ENCODE assay signal across 1 cellular context in the genomic region with DNA sequence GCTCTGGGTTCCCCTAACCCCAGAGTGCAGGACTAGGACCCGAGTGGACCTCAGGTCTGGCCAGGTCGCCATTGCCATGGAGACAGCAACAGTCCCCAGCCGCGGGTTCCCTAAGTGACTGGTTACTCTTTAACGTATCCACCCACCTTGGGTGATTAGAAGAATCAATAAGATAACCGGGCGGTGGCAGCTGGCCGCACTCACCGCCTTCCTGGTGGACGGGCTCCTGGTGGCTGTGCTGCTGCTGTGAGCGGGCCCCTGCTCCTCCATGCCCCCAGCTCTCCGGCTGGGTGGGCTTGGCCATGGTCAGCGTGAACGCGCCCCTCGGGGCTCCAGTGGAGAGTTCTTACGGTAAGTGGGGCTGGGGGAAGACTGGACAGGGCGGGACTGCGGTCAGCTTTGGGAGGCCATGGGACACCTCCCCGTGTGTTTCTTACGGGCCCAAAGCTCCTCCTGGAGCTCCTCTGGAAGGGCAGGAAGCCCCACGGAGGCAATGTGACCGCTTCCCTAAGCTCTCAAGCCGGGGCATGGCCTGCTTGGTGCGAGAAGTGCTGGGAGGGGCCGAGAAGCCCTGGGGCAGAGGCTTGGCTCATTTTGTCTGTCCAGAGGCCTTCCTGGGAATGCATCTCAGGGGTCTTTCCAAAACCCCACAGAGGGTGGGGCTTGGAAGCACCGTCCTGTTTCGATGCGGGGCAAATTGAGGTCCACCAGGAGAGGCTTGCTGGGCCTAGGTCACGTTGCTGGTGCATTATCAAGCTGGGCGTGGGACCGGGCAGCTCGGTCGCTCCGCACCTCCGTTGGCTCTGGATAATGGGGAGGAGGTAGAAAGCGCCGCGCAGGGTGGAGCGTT.
TF ChIP-seq lines count a peak whose summit lies in the region.

A gene (plus strand): TSS at position 197 of the 850 bp plus-strand sequence. CDS start 106 bp downstream, at position 303.

TF ChIP-seq in liver, 16 proteins besides CTCF, POLR2A, EP300 and RAD21 (continued from another document):
- TF ChIP-seq, protein P1, sequence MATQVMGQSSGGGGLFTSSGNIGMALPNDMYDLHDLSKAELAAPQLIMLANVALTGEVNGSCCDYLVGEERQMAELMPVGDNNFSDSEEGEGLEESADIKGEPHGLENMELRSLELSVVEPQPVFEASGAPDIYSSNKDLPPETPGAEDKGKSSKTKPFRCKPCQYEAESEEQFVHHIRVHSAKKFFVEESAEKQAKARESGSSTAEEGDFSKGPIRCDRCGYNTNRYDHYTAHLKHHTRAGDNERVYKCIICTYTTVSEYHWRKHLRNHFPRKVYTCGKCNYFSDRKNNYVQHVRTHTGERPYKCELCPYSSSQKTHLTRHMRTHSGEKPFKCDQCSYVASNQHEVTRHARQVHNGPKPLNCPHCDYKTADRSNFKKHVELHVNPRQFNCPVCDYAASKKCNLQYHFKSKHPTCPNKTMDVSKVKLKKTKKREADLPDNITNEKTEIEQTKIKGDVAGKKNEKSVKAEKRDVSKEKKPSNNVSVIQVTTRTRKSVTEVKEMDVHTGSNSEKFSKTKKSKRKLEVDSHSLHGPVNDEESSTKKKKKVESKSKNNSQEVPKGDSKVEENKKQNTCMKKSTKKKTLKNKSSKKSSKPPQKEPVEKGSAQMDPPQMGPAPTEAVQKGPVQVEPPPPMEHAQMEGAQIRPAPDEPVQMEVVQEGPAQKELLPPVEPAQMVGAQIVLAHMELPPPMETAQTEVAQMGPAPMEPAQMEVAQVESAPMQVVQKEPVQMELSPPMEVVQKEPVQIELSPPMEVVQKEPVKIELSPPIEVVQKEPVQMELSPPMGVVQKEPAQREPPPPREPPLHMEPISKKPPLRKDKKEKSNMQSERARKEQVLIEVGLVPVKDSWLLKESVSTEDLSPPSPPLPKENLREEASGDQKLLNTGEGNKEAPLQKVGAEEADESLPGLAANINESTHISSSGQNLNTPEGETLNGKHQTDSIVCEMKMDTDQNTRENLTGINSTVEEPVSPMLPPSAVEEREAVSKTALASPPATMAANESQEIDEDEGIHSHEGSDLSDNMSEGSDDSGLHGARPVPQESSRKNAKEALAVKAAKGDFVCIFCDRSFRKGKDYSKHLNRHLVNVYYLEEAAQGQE (IDR thresholded peaks at IDR 0.05): peak; percentile 40
- TF ChIP-seq RXRA (IDR thresholded peaks at IDR 0.05): peak; percentile 13 to 33
- no peak for TF ChIP-seq GABPA (IDR thresholded peaks at IDR 0.05 in 1 of 2, conservative IDR thresholded peaks at IDR 0.05 in 1 of 2)
- peak in 1 of 2 donors; percentile 48 for TF ChIP-seq HNF4A (conservative IDR thresholded peaks at IDR 0.05)
- TF ChIP-seq, protein P2, sequence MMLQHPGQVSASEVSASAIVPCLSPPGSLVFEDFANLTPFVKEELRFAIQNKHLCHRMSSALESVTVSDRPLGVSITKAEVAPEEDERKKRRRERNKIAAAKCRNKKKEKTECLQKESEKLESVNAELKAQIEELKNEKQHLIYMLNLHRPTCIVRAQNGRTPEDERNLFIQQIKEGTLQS (IDR thresholded peaks at IDR 0.05): no peak
- peak in 1 of 2 donors; percentile 39 for TF ChIP-seq EGR1 (IDR thresholded peaks at IDR 0.05; ENCODE audit: low read depth in 2 of 2)
- TF ChIP-seq SP1 (IDR thresholded peaks at IDR 0.05): no peak
- no peak for TF ChIP-seq HNF4G (IDR thresholded peaks at IDR 0.05)
- TF ChIP-seq, protein P3, sequence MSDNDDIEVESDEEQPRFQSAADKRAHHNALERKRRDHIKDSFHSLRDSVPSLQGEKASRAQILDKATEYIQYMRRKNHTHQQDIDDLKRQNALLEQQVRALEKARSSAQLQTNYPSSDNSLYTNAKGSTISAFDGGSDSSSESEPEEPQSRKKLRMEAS (IDR thresholded peaks at IDR 0.05): peak; percentile 40
- peak; percentile 57 for TF ChIP-seq TAF1 (conservative IDR thresholded peaks at IDR 0.05)
- no peak for TF ChIP-seq FOXA1 (IDR thresholded peaks at IDR 0.05)
- TF ChIP-seq NR2F2 (IDR thresholded peaks at IDR 0.05): no peak
- TF ChIP-seq YY1 (IDR thresholded peaks at IDR 0.05): peak; percentile 61
- TF ChIP-seq, protein P4, sequence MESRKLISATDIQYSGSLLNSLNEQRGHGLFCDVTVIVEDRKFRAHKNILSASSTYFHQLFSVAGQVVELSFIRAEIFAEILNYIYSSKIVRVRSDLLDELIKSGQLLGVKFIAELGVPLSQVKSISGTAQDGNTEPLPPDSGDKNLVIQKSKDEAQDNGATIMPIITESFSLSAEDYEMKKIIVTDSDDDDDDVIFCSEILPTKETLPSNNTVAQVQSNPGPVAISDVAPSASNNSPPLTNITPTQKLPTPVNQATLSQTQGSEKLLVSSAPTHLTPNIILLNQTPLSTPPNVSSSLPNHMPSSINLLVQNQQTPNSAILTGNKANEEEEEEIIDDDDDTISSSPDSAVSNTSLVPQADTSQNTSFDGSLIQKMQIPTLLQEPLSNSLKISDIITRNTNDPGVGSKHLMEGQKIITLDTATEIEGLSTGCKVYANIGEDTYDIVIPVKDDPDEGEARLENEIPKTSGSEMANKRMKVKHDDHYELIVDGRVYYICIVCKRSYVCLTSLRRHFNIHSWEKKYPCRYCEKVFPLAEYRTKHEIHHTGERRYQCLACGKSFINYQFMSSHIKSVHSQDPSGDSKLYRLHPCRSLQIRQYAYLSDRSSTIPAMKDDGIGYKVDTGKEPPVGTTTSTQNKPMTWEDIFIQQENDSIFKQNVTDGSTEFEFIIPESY (IDR thresholded peaks at IDR 0.05): no peak
- TF ChIP-seq FOXA2 (IDR thresholded peaks at IDR 0.05): peak; percentile 18
TF ChIP-seq in liver: peak in this region for 8.
